ENCODE assay signal across 27 cellular contexts in genomic region chr5:170341545-170341944, GRCh38. TPM values are rescaled to one million over a fixed set of nuclear protein-coding genes. Genes with fewer than 3 reads are reported as not detected.
"Had no signal": no experiment of that assay in that cellular context is flagged by ENCODE, and none has a peak within 500 bp of the region (broad histone marks: within the 10 kb centered on the region; RNA-seq: fewer than 3 reads in every experiment).

No MANE protein-coding gene starts in this region.

- H3K4me1 ChIP-seq: right atrium auricular region, right lobe of liver, uterus had no signal

- H3K4me3 Mint-ChIP-seq: mesothelial cell of epicardium; naive thymus-derived CD4-positive, alpha-beta T cell; natural killer cell treated with Interleukin-12 subunit alpha and Interleukin-12 subunit beta and Interleukin-15 and Interleukin-18, amount 100 ng/mL, for 72 hours; stimulated activated memory B cell treated with anti-CD40 and anti-IgM and Interleukin-4, amounts not matched to agents 10 μg/mL and 1 μg/mL and 100 μg/mL, for 72 hours; stimulated activated naive CD8-positive, alpha-beta T cell treated with anti-CD3 and anti-CD28 coated beads, Interleukin-15, amount 100 ng/mL, for 72 hours; type B pancreatic cell had no signal

- H3K27ac ChIP-seq: left ventricle myocardium inferior, ovary, right atrium auricular region, right lobe of liver, tibial nerve, uterus had no signal

- H3K36me3 ChIP-seq: left ventricle myocardium inferior, ovary, right atrium auricular region, right lobe of liver, tibial nerve, uterus had no signal

- H3K27ac Mint-ChIP-seq: mesothelial cell of epicardium; natural killer cell treated with Interleukin-12 subunit alpha and Interleukin-12 subunit beta and Interleukin-15 and Interleukin-18, amount 100 ng/mL, for 72 hours; progenitor cell of endocrine pancreas; stimulated activated memory B cell treated with anti-CD40 and anti-IgM and Interleukin-4, amounts not matched to agents 10 μg/mL and 1 μg/mL and 100 μg/mL, for 72 hours; type B pancreatic cell had no signal

- H3K36me3 Mint-ChIP-seq: mesothelial cell of epicardium; natural killer cell treated with Interleukin-12 subunit alpha and Interleukin-12 subunit beta and Interleukin-15 and Interleukin-18, amount 100 ng/mL, for 72 hours; stimulated activated memory B cell treated with anti-CD40 and anti-IgM and Interleukin-4, amounts not matched to agents 10 μg/mL and 1 μg/mL and 100 μg/mL, for 72 hours had no signal

- ATAC-seq: naive thymus-derived CD4-positive, alpha-beta T cell; natural killer cell treated with Interleukin-12 subunit alpha and Interleukin-12 subunit beta and Interleukin-15 and Interleukin-18, amount 100 ng/mL, for 72 hours; stimulated activated memory B cell treated with anti-CD40 and anti-IgM and Interleukin-4, amounts not matched to agents 10 μg/mL and 1 μg/mL and 100 μg/mL, for 72 hours; stimulated activated naive CD8-positive, alpha-beta T cell treated with anti-CD3 and anti-CD28 coated beads, Interleukin-15, amount 100 ng/mL, for 72 hours had no signal

- H3K4me2 ChIP-seq: smooth muscle cell had no signal

- H3K27me3 ChIP-seq: ovary, right atrium auricular region, right lobe of liver, tibial nerve, uterus had no signal

- H3K27me3 Mint-ChIP-seq: stimulated activated memory B cell treated with anti-CD40 and anti-IgM and Interleukin-4, amounts not matched to agents 10 μg/mL and 1 μg/mL and 100 μg/mL, for 72 hours; stimulated activated naive CD8-positive, alpha-beta T cell treated with anti-CD3 and anti-CD28 coated beads, Interleukin-15, amount 100 ng/mL, for 72 hours had no signal

- H3K9me3 ChIP-seq: ovary, right atrium auricular region, right lobe of liver, tibial nerve, uterus had no signal

- DNase-seq: islet precursor cell; left ventricle myocardium inferior; mesendoderm; naive thymus-derived CD4-positive, alpha-beta T cell; ovary; stimulated activated CD4-positive, alpha-beta T cell treated with anti-CD3 and anti-CD28 coated beads, Interleukin-1b, Interleukin-23, amount 100 ng/mL, for 48 hours; stimulated activated CD4-positive, alpha-beta T cell treated with anti-CD3 and anti-CD28 coated beads, Interleukin-2, amount 100 ng/mL, for 48 hours; stimulated activated CD4-positive, alpha-beta T cell treated with anti-CD3 and anti-CD28 coated beads, Interleukin-4, amount 100 ng/mL, for 4 hours; stimulated activated CD8-positive, alpha-beta memory T cell treated with anti-CD3 and anti-CD28 coated beads, Interleukin-4, amount 100 ng/mL, for 48 hours; stimulated activated naive CD4-positive, alpha-beta T cell treated with Interleukin-2 at 50 U/mL for 16 hours; stimulated activated naive CD8-positive, alpha-beta T cell treated with anti-CD3 and anti-CD28 coated beads, Interleukin-15, amount 100 ng/mL, for 72 hours; substantia nigra; uterus had no signal

- H3K9me3 Mint-ChIP-seq: natural killer cell treated with Interleukin-12 subunit alpha and Interleukin-12 subunit beta and Interleukin-15 and Interleukin-18, amount 100 ng/mL, for 72 hours; stimulated activated memory B cell treated with anti-CD40 and anti-IgM and Interleukin-4, amounts not matched to agents 10 μg/mL and 1 μg/mL and 100 μg/mL, for 72 hours had no signal

- H3K4me3 ChIP-seq: left ventricle myocardium inferior, lung, ovary, right atrium auricular region, right lobe of liver, smooth muscle cell, tibial nerve, uterus had no signal

RNA-seq across cellular contexts. Expression of gene LCP2, which starts 44.0 kb away (rescaled TPM):
- total RNA-seq: mesothelial cell of epicardium, progenitor cell of endocrine pancreas, pulmonary artery endothelial cell, renal cortical epithelial cell had no signal
- polyA plus RNA-seq: neural cell had no signal

RNA-seq across cellular contexts. Expression of gene KCNMB1, which starts 47.6 kb away (rescaled TPM):
- total RNA-seq: myocyte; natural killer cell treated with Interleukin-12 subunit alpha and Interleukin-12 subunit beta and Interleukin-15 and Interleukin-18, amount 100 ng/mL, for 72 hours; progenitor cell of endocrine pancreas; renal cortical epithelial cell had no signal
- polyA plus RNA-seq: naive thymus-derived CD4-positive, alpha-beta T cell; neural cell had no signal
